Comparison of ENCODE assay signal across 31 cellular contexts in genomic region chr18:70319185-70319584, GRCh38.
"Had no signal": no experiment of that assay in that cellular context is flagged by ENCODE, and none has a peak within 500 bp of the region (broad histone marks: within the 10 kb centered on the region; RNA-seq: fewer than 3 reads in every experiment).

No MANE protein-coding gene starts in this region.

- H3K27ac ChIP-seq: left ventricle myocardium inferior, pancreas, prostate gland, skin epidermis, suprapubic skin, thoracic aorta, tibial artery, upper lobe of right lung had no signal

- H3K4me1 Mint-ChIP-seq: memory B cell; stimulated activated effector memory CD8-positive, alpha-beta T cell treated with anti-CD3 and anti-CD28 coated beads, Interleukin-12 subunit alpha, Interleukin-12 subunit beta, amount 100 ng/mL, for 72 hours had no signal

- H3K4me1 ChIP-seq: prostate gland had no signal

- H3K27ac Mint-ChIP-seq: immature natural killer cell; memory B cell; naive thymus-derived CD4-positive, alpha-beta T cell; natural killer cell treated with Interleukin-12 subunit alpha and Interleukin-12 subunit beta and Interleukin-15 and Interleukin-18, amount 100 ng/mL, for 72 hours; stimulated activated effector memory CD8-positive, alpha-beta T cell treated with anti-CD3 and anti-CD28 coated beads, Interleukin-12 subunit alpha, Interleukin-12 subunit beta, amount 100 ng/mL, for 72 hours; stimulated activated naive CD8-positive, alpha-beta T cell treated with anti-CD3 and anti-CD28 coated beads, Interleukin-15, Interleukin-2, amounts not matched to agents 100 ng/mL and 50 ng/mL, for 24 hours had no signal

- DNase-seq: hypothalamus; immature natural killer cell; kidney; left colon; left ventricle myocardium inferior; midbrain; mucosa of descending colon; naive thymus-derived CD4-positive, alpha-beta T cell; nucleus accumbens; pancreas; posterior cingulate gyrus; retina; right cardiac atrium; stimulated activated CD4-positive, alpha-beta T cell treated with anti-CD3 and anti-CD28 coated beads, Interleukin-12 subunit alpha, Interleukin-12 subunit beta, amount 100 ng/mL, for 4 hours; stimulated activated CD4-positive, alpha-beta T cell treated with anti-CD3 and anti-CD28 coated beads, Interleukin-15, amount 100 ng/mL, for 24 hours; stimulated activated CD4-positive, alpha-beta T cell treated with anti-CD3 and anti-CD28 coated beads, Interleukin-2, amount 100 ng/mL, for 24 hours; stimulated activated CD4-positive, alpha-beta T cell treated with anti-CD3 and anti-CD28 coated beads, Interleukin-4, amount 100 ng/mL, for 1 hour; stimulated activated naive CD4-positive, alpha-beta T cell; tibial artery; trophoblast cell; upper lobe of right lung had no signal

- H3K36me3 ChIP-seq: left ventricle myocardium inferior, pancreas, prostate gland, suprapubic skin, thoracic aorta, upper lobe of right lung had no signal

- H3K9me3 ChIP-seq: left ventricle myocardium inferior, mucosa of descending colon, pancreas, prostate gland, suprapubic skin, thoracic aorta, tibial artery, upper lobe of right lung had no signal

- H3K27me3 Mint-ChIP-seq: memory B cell; naive thymus-derived CD4-positive, alpha-beta T cell; natural killer cell treated with Interleukin-12 subunit alpha and Interleukin-12 subunit beta and Interleukin-15 and Interleukin-18, amount 100 ng/mL, for 72 hours; stimulated activated naive CD8-positive, alpha-beta T cell treated with anti-CD3 and anti-CD28 coated beads, Interleukin-15, Interleukin-2, amounts not matched to agents 100 ng/mL and 50 ng/mL, for 24 hours had no signal

- ATAC-seq: left colon; mucosa of descending colon; naive thymus-derived CD4-positive, alpha-beta T cell; natural killer cell treated with Interleukin-12 subunit alpha and Interleukin-12 subunit beta and Interleukin-15 and Interleukin-18, amount 100 ng/mL, for 72 hours; pancreas; right cardiac atrium; sciatic nerve; stimulated activated effector memory CD8-positive, alpha-beta T cell treated with anti-CD3 and anti-CD28 coated beads, Interleukin-12 subunit alpha, Interleukin-12 subunit beta, amount 100 ng/mL, for 72 hours; upper lobe of right lung had no signal

- H3K9me3 Mint-ChIP-seq: immature natural killer cell; memory B cell; naive thymus-derived CD4-positive, alpha-beta T cell; natural killer cell treated with Interleukin-12 subunit alpha and Interleukin-12 subunit beta and Interleukin-15 and Interleukin-18, amount 100 ng/mL, for 72 hours; neural crest cell; stimulated activated effector memory CD8-positive, alpha-beta T cell treated with anti-CD3 and anti-CD28 coated beads, Interleukin-12 subunit alpha, Interleukin-12 subunit beta, amount 100 ng/mL, for 72 hours; stimulated activated naive CD8-positive, alpha-beta T cell treated with anti-CD3 and anti-CD28 coated beads, Interleukin-15, Interleukin-2, amounts not matched to agents 100 ng/mL and 50 ng/mL, for 24 hours had no signal

- H3K4me3 ChIP-seq: left ventricle myocardium inferior, mucosa of descending colon, pancreas, prostate gland, skin epidermis, suprapubic skin, thoracic aorta, tibial artery, upper lobe of right lung had no signal

- H3K4me3 Mint-ChIP-seq: immature natural killer cell; memory B cell; naive thymus-derived CD4-positive, alpha-beta T cell; natural killer cell treated with Interleukin-12 subunit alpha and Interleukin-12 subunit beta and Interleukin-15 and Interleukin-18, amount 100 ng/mL, for 72 hours; neural crest cell; stimulated activated effector memory CD8-positive, alpha-beta T cell treated with anti-CD3 and anti-CD28 coated beads, Interleukin-12 subunit alpha, Interleukin-12 subunit beta, amount 100 ng/mL, for 72 hours; stimulated activated naive CD8-positive, alpha-beta T cell treated with anti-CD3 and anti-CD28 coated beads, Interleukin-15, Interleukin-2, amounts not matched to agents 100 ng/mL and 50 ng/mL, for 24 hours had no signal

- H3K36me3 Mint-ChIP-seq: memory B cell; natural killer cell treated with Interleukin-12 subunit alpha and Interleukin-12 subunit beta and Interleukin-15 and Interleukin-18, amount 100 ng/mL, for 72 hours; stimulated activated effector memory CD8-positive, alpha-beta T cell treated with anti-CD3 and anti-CD28 coated beads, Interleukin-12 subunit alpha, Interleukin-12 subunit beta, amount 100 ng/mL, for 72 hours had no signal

- H3K27me3 ChIP-seq: pancreas, suprapubic skin, tibial artery, upper lobe of right lung had no signal
